8 cellular contexts compared by ENCODE assay signal in genomic region chr11:46119053-46119351, GRCh38. TPM values are rescaled to one million over a fixed set of nuclear protein-coding genes. Genes with fewer than 3 reads are reported as not detected.
DNase-seq lines count a peak whose midpoint lies in the region; ATAC-seq and TF ChIP-seq lines count a peak whose summit lies in the region.

No MANE protein-coding gene starts in this region.

- H3K4me1 ChIP-seq in HAP-1: peaks cover 34% of the 10 kb centered on the region
- peaks cover 29% of the 10 kb centered on the region for H3K4me1 ChIP-seq in hepatocyte (ENCODE audit: insufficient read depth)
- H3K4me1 ChIP-seq in smooth muscle cell (ENCODE audit: low read depth): peaks cover 44% of the 10 kb centered on the region

- H3K36me3 ChIP-seq in HAP-1 (replicated peaks) (no peaks in the 10 kb centered on the region), hepatocyte (replicated peaks; ENCODE audit: insufficient read depth, low read depth) (no peaks in the 10 kb centered on the region), smooth muscle cell (ENCODE audit: low read depth) (no peaks in the 10 kb centered on the region)

- peaks cover 12% of the 10 kb centered on the region for H3K36me3 Mint-ChIP-seq in activated B cell treated with CpG ODN at 0.5 μM for 24 hours (ENCODE audit: low read depth)

- H3K4me1 Mint-ChIP-seq in activated B cell treated with CpG ODN at 0.5 μM for 24 hours: peaks cover 56% of the 10 kb centered on the region

- H3K27ac ChIP-seq in hepatocyte (peak overlapping the region; percentile 96), smooth muscle cell (ENCODE audit: low read depth) (peak overlapping the region; percentile 71)

- H3K27me3 Mint-ChIP-seq in activated B cell treated with CpG ODN at 0.5 μM for 24 hours: no peaks in the 10 kb centered on the region

- H3K27me3 ChIP-seq in HAP-1 (ENCODE audit: low read depth) (no peaks in the 10 kb centered on the region), hepatocyte (no peaks in the 10 kb centered on the region), smooth muscle cell (ENCODE audit: low read depth) (no peaks in the 10 kb centered on the region)

- H3K79me2 ChIP-seq in hepatocyte (peaks cover 58% of the 10 kb centered on the region), smooth muscle cell (ENCODE audit: low read depth) (peaks cover 56% of the 10 kb centered on the region)

- H3K9me2 ChIP-seq in hepatocyte (replicated peaks; ENCODE audit: insufficient read depth): no peaks in the 10 kb centered on the region

- intact Hi-C loops in activated B cell treated with CpG ODN at 0.5 μM for 24 hours (cut with micrococcal nuclease): no loop called here

- in situ Hi-C loops in HAP-1 (cut with MboI; ENCODE audit: low sequenced_read_pairs): no loop called here

- H3K4me2 ChIP-seq in hepatocyte (peak overlapping the region; percentile 83), smooth muscle cell (peak overlapping the region; percentile 95)

- POLR2A ChIA-PET in activated B cell treated with CpG ODN at 0.5 μM for 24 hours (lab: Charles Lee): interaction anchor here (0.6 to 1.4 kb wide), 4 partner anchors 22 to 1276 kb away, joined by 3 to 4 read pairs (median 3); no protein-coding TSS in a partner anchor

- ATAC-seq in activated B cell treated with CpG ODN at 0.5 μM for 24 hours (ENCODE audit: low read depth): no peak
- ATAC-seq in HG02970 (IDR thresholded peaks at IDR 0.05; ENCODE audit: low FRiP score, unreplicated experiment): no peak

- H2AFZ ChIP-seq in hepatocyte (peak overlapping the region; percentile 45), smooth muscle cell (ENCODE audit: low read depth) (peak overlapping the region; percentile 95)

- peak overlapping the region; percentile 54 for H3K9ac ChIP-seq in smooth muscle cell (ENCODE audit: low read depth)

- H3K9me3 Mint-ChIP-seq in activated B cell treated with CpG ODN at 0.5 μM for 24 hours: no peaks in the 10 kb centered on the region

- no peaks in the 10 kb centered on the region for H3K9me3 ChIP-seq in HAP-1
- H3K9me3 ChIP-seq in hepatocyte (ENCODE audit: low read depth): no peaks in the 10 kb centered on the region
- no peaks in the 10 kb centered on the region for H3K9me3 ChIP-seq in smooth muscle cell (replicated peaks; ENCODE audit: low read depth)

- WGBS in hepatocyte (ENCODE audit: low lambda C conversion rate, missing lambda C conversion rate): 5% methylated on average over 3 of the region's 3 CpGs
- WGBS in smooth muscle cell (ENCODE audit: low lambda C conversion rate): 4% methylated on average over 3 of the region's 3 CpGs

- H3K4me3 ChIP-seq in HAP-1: peak overlapping the region; percentile 43
- peak overlapping the region; percentile 54 for H3K4me3 ChIP-seq in hepatocyte
- H3K4me3 ChIP-seq in smooth muscle cell: peak overlapping the region; percentile 91

- no peak for TF ChIP-seq CTCF in activated B cell treated with CpG ODN at 0.5 μM for 24 hours (IDR thresholded peaks at IDR 0.05)
- TF ChIP-seq CTCF in hepatocyte (IDR thresholded peaks at IDR 0.05; ENCODE audit: poor library complexity): no peak
- no peak for TF ChIP-seq CTCF in smooth muscle cell (IDR thresholded peaks at IDR 0.05; ENCODE audit: borderline replicate concordance, insufficient read depth, poor library complexity, severe bottlenecking)

- H3K4me3 Mint-ChIP-seq in activated B cell treated with CpG ODN at 0.5 μM for 24 hours: peak overlapping the region; percentile 99

- peak overlapping the region; percentile 99 for H3K27ac Mint-ChIP-seq in activated B cell treated with CpG ODN at 0.5 μM for 24 hours

- DNase-seq in HAP-1 (ENCODE audit: low spot score in 2 of 2) (no peak), activated B cell treated with CpG ODN at 0.5 μM for 24 hours (no peak), hepatocyte (ENCODE audit: low spot score) (no peak), smooth muscle cell (lab: John Stamatoyannopoulos, UW; ENCODE audit: unreplicated experiment) (no peak), SW 1271 (lab: John Stamatoyannopoulos, UW) (no peak), SIG-M5 treated with dmso at 0.1 percent for 504 hours (lab: John Stamatoyannopoulos, UW; ENCODE audit: unreplicated experiment) (no peak), AG08396 (ENCODE audit: low spot score) (no peak)

- H4K20me1 ChIP-seq in hepatocyte (ENCODE audit: insufficient read depth, poor library complexity, severe bottlenecking): peaks cover 36% of the 10 kb centered on the region
- H4K20me1 ChIP-seq in smooth muscle cell (ENCODE audit: low read depth): peaks cover 55% of the 10 kb centered on the region

- CTCF ChIA-PET in activated B cell treated with CpG ODN at 0.5 μM for 24 hours (lab: Charles Lee): no interaction called here

- H3F3A ChIP-seq in smooth muscle cell (ENCODE audit: low read depth): peaks cover 13% of the 10 kb centered on the region

RNA-seq across cellular contexts. Expression of gene PHF21A, which starts 2.3 kb away (rescaled TPM):
- total RNA-seq in activated B cell treated with CpG ODN at 0.5 μM for 24 hours (63.2 and 71.0 TPM in 2 replicates), hepatocyte (27.7 and 30.4 TPM in 2 replicates), smooth muscle cell (28.2 and 28.7 TPM in 2 replicates)
- polyA plus RNA-seq in hepatocyte (20.5 and 24.6 TPM in 2 replicates), smooth muscle cell (26.1 and 26.8 TPM in 2 replicates)
